Comparison of ENCODE assay signal across 35 cellular contexts in genomic region chr6:51464956-51465355, GRCh38.
DNase-seq lines count a peak whose midpoint lies in the region; ATAC-seq, FAIRE-seq and TF ChIP-seq lines count a peak whose summit lies in the region.
"Had no signal": no experiment of that assay in that cellular context is flagged by ENCODE, and none has a peak within 500 bp of the region (broad histone marks: within the 10 kb centered on the region; RNA-seq: fewer than 3 reads in every experiment).

No MANE protein-coding gene starts in this region.

- H3K4me1 ChIP-seq in cardiac muscle cell (ENCODE audit: low read depth) (peaks cover 54% of the 10 kb centered on the region), BE2C (peaks cover 13% of the 10 kb centered on the region), hepatocyte (ENCODE audit: insufficient read depth) (no peaks in the 10 kb centered on the region)
- H3K4me1 ChIP-seq: A549, Caco-2 had no signal

- H3K36me3 Mint-ChIP-seq in osteocyte (ENCODE audit: unreplicated experiment) = no peaks in the 10 kb centered on the region
- H3K36me3 Mint-ChIP-seq: CD14-positive monocyte; CD4-positive, alpha-beta memory T cell; CD4-positive, CD25-positive, alpha-beta regulatory T cell; CD8-positive, alpha-beta memory T cell; CD8-positive, alpha-beta T cell had no signal

- DNase-seq in cardiac muscle cell (ENCODE audit: low read depth in 1 of 2, low spot score in 1 of 2) (peak in 1 of 2 donors; percentile 70), Right ventricle myocardium superior (no peak), BE2C (peak; percentile 13), D721Med (ENCODE audit: insufficient read length, low spot score) (no peak), SK-N-DZ (ENCODE audit: low spot score) (peak; percentile 64), hepatocyte (ENCODE audit: low spot score) (no peak), NCI-H1092 (lab: John Stamatoyannopoulos, UW) (no peak), osteocyte (ENCODE audit: extremely low spot score, unreplicated experiment) (no peak)
- DNase-seq: 8988T; ACHN; AML-193; C1 segment of cervical spinal cord; Caco-2; Calu3; CD4-positive, alpha-beta T cell; CD4-positive, CD25-positive, alpha-beta regulatory T cell; CD8-positive, alpha-beta memory T cell; CD8-positive, alpha-beta T cell; COR-L47; DMS 273 treated with DMSO at 0.1 percent for 48 hours; DMS153; DMS53; DMS79; DMS79 treated with DMSO at 0.1 percent for 48 hours; DND-41; EL had no signal

- H3K4me3 ChIP-seq in cardiac muscle cell = no peak overlapping the region
- no peak overlapping the region for H3K4me3 ChIP-seq in BE2C (ENCODE audit: low read depth, low read length)
- H3K4me3 ChIP-seq in hepatocyte = no peak overlapping the region
- H3K4me3 ChIP-seq: A549; BLaER1; BLaER1 treated with 17β-estradiol and CSF1 and Interleukin-3, amounts not matched to agents 10 nM and 100 nM had no signal

- H3K36me3 ChIP-seq in cardiac muscle cell = no peaks in the 10 kb centered on the region
- H3K36me3 ChIP-seq in BE2C = no peaks in the 10 kb centered on the region
- no peaks in the 10 kb centered on the region for H3K36me3 ChIP-seq in hepatocyte (replicated peaks; ENCODE audit: insufficient read depth, low read depth)
- H3K36me3 ChIP-seq: BLaER1; BLaER1 treated with 17β-estradiol and CSF1 and Interleukin-3, amounts not matched to agents 10 nM and 100 nM had no signal

- H3K27me3 Mint-ChIP-seq in osteocyte (ENCODE audit: unreplicated experiment) = peaks cover 11% of the 10 kb centered on the region
- H3K27me3 Mint-ChIP-seq: B cell; CD4-positive, alpha-beta T cell; CD8-positive, alpha-beta memory T cell had no signal

- TF ChIP-seq CTCF in cardiac muscle cell (IDR thresholded peaks at IDR 0.05; ENCODE audit: low read depth, low read length) = no peak
- no peak for TF ChIP-seq CTCF in BE2C (IDR thresholded peaks at IDR 0.05; ENCODE audit: low read depth, low read length)
- TF ChIP-seq CTCF in D721Med (IDR thresholded peaks at IDR 0.05; ENCODE audit: insufficient read depth, missing control alignments) = no peak
- TF ChIP-seq CTCF in hepatocyte (IDR thresholded peaks at IDR 0.05; ENCODE audit: poor library complexity) = no peak
- no peak for TF ChIP-seq CTCF in osteocyte (IDR thresholded peaks at IDR 0.05)

- H3K27ac ChIP-seq in cardiac muscle cell (peak overlapping the region; percentile 10), hepatocyte (no peak overlapping the region)
- H3K27ac ChIP-seq: 22Rv1; A549; BLaER1; BLaER1 treated with 17β-estradiol and CSF1 and Interleukin-3, amounts not matched to agents 10 nM and 100 nM; C4-2B had no signal

- H4K20me1 ChIP-seq in hepatocyte (ENCODE audit: insufficient read depth, poor library complexity, severe bottlenecking) = no peaks in the 10 kb centered on the region
- H4K20me1 ChIP-seq: BLaER1; BLaER1 treated with 17β-estradiol and CSF1 and Interleukin-3, amounts not matched to agents 10 nM and 100 nM had no signal

- H3K9me2 ChIP-seq in hepatocyte (replicated peaks; ENCODE audit: insufficient read depth) = no peaks in the 10 kb centered on the region

- H3K27me3 ChIP-seq in cardiac muscle cell = no peaks in the 10 kb centered on the region
- no peaks in the 10 kb centered on the region for H3K27me3 ChIP-seq in BE2C
- H3K27me3 ChIP-seq in hepatocyte = no peaks in the 10 kb centered on the region
- H3K27me3 ChIP-seq: BLaER1; BLaER1 treated with 17β-estradiol and CSF1 and Interleukin-3, amounts not matched to agents 10 nM and 100 nM had no signal

- WGBS in hepatocyte (ENCODE audit: low lambda C conversion rate, missing lambda C conversion rate) = 80% methylated on average over 1 of the region's 1 CpG

- no peaks in the 10 kb centered on the region for H3K79me2 ChIP-seq in hepatocyte

- no peak overlapping the region for H3K4me2 ChIP-seq in hepatocyte
- H3K4me2 ChIP-seq: A549; BLaER1; BLaER1 treated with 17β-estradiol and CSF1 and Interleukin-3, amounts not matched to agents 10 nM and 100 nM had no signal

- H3K9me3 ChIP-seq in cardiac muscle cell (ENCODE audit: low read depth) = no peaks in the 10 kb centered on the region
- H3K9me3 ChIP-seq in BE2C = no peaks in the 10 kb centered on the region
- no peaks in the 10 kb centered on the region for H3K9me3 ChIP-seq in hepatocyte (ENCODE audit: low read depth)
- H3K9me3 ChIP-seq: A549; BLaER1; BLaER1 treated with 17β-estradiol and CSF1 and Interleukin-3, amounts not matched to agents 10 nM and 100 nM; Caco-2 had no signal

- intact Hi-C loops in Right ventricle myocardium superior (cut with DNase I) = no loop called here

- H3K27ac Mint-ChIP-seq in osteocyte (ENCODE audit: unreplicated experiment) = no peak overlapping the region
- H3K27ac Mint-ChIP-seq: B cell; CD14-positive monocyte; CD4-positive, alpha-beta memory T cell; CD4-positive, alpha-beta T cell; CD4-positive, CD25-positive, alpha-beta regulatory T cell; CD8-positive, alpha-beta memory T cell; CD8-positive, alpha-beta T cell had no signal

- no peaks in the 10 kb centered on the region for H3K9me3 Mint-ChIP-seq in osteocyte (ENCODE audit: unreplicated experiment)

- H3K4me3 Mint-ChIP-seq in osteocyte (ENCODE audit: unreplicated experiment) = no peak overlapping the region
- H3K4me3 Mint-ChIP-seq: B cell; CD14-positive monocyte; CD4-positive, alpha-beta memory T cell; CD4-positive, alpha-beta T cell; CD4-positive, CD25-positive, alpha-beta regulatory T cell; CD8-positive, alpha-beta memory T cell; CD8-positive, alpha-beta T cell had no signal

- H2AFZ ChIP-seq in hepatocyte = no peak overlapping the region

- ATAC-seq in Right ventricle myocardium superior (ENCODE audit: poor library complexity) = no peak
- ATAC-seq: A549; CD8-positive, alpha-beta T cell had no signal

- peak; percentile 16 for FAIRE-seq in D721Med (lab: Jason Lieb, UNC)
- FAIRE-seq: A204.1, A549 had no signal

- no peaks in the 10 kb centered on the region for H3K4me1 Mint-ChIP-seq in osteocyte (ENCODE audit: unreplicated experiment)
- H3K4me1 Mint-ChIP-seq: B cell; CD14-positive monocyte; CD4-positive, alpha-beta memory T cell; CD4-positive, CD25-positive, alpha-beta regulatory T cell; CD8-positive, alpha-beta memory T cell had no signal

Comparison
In these comparisons a context has a peak if more than half of its experiments do, and no peak if none do; other contexts are left out.
1. DNase-seq: peak in BE2C (single experiment) and SK-N-DZ (single experiment); none in Right ventricle myocardium superior (single experiment), D721Med (single experiment), hepatocyte (single experiment), NCI-H1092 (single experiment) and osteocyte (single experiment).